Comparison of ENCODE assay signal across 26 cellular contexts in genomic region chr4:79290376-79290775, GRCh38. TPM values are rescaled to one million over a fixed set of nuclear protein-coding genes. Genes with fewer than 3 reads are reported as not detected.
DNase-seq lines count a peak whose midpoint lies in the region; ATAC-seq and TF ChIP-seq lines count a peak whose summit lies in the region.
"Had no signal": no experiment of that assay in that cellular context is flagged by ENCODE, and none has a peak within 500 bp of the region (broad histone marks: within the 10 kb centered on the region; RNA-seq: fewer than 3 reads in every experiment).

No MANE protein-coding gene starts in this region.

- intact Hi-C loops in esophagus muscularis mucosa (cut with DNase I), result no loop called here

- H3K27me3 ChIP-seq in GM23338 (ENCODE audit: insufficient read depth), result no peaks in the 10 kb centered on the region
- no peaks in the 10 kb centered on the region for H3K27me3 ChIP-seq in OCI-LY1 (ENCODE audit: insufficient read depth, low read length)
- H3K27me3 ChIP-seq in esophagus muscularis mucosa, result no peaks in the 10 kb centered on the region
- H3K27me3 ChIP-seq in neural progenitor cell, result no peaks in the 10 kb centered on the region
- no peaks in the 10 kb centered on the region for H3K27me3 ChIP-seq in Karpas-422 (ENCODE audit: low read length)
- no peaks in the 10 kb centered on the region for H3K27me3 ChIP-seq in SJCRH30

- no peaks in the 10 kb centered on the region for H4K20me1 ChIP-seq in GM23338 (replicated peaks; ENCODE audit: insufficient read depth)
- no peaks in the 10 kb centered on the region for H4K20me1 ChIP-seq in OCI-LY1 (ENCODE audit: insufficient read depth, low read length)
- H4K20me1 ChIP-seq in neural progenitor cell (ENCODE audit: low read depth), result no peaks in the 10 kb centered on the region
- no peaks in the 10 kb centered on the region for H4K20me1 ChIP-seq in Karpas-422 (ENCODE audit: insufficient read depth, low read depth, low read length)

- no peaks in the 10 kb centered on the region for H3K79me2 ChIP-seq in GM23338 (replicated peaks; ENCODE audit: insufficient read depth)
- H3K79me2 ChIP-seq in OCI-LY1 (ENCODE audit: insufficient read depth, low read length), result no peaks in the 10 kb centered on the region
- H3K79me2 ChIP-seq in neural progenitor cell (ENCODE audit: low read depth), result no peaks in the 10 kb centered on the region
- no peaks in the 10 kb centered on the region for H3K79me2 ChIP-seq in Karpas-422 (ENCODE audit: low read length)

- no peaks in the 10 kb centered on the region for H3K36me3 Mint-ChIP-seq in GM23338 (ENCODE audit: low read depth)
- H3K36me3 Mint-ChIP-seq in neural progenitor cell, result no peaks in the 10 kb centered on the region
- H3K36me3 Mint-ChIP-seq: CD4-positive, alpha-beta memory T cell had no signal

- no peaks in the 10 kb centered on the region for H3K4me1 Mint-ChIP-seq in GM23338
- H3K4me1 Mint-ChIP-seq in neural progenitor cell, result peaks cover 11% of the 10 kb centered on the region
- H3K4me1 Mint-ChIP-seq: CD4-positive, alpha-beta memory T cell had no signal

- H3K9me3 Mint-ChIP-seq in GM23338, result no peaks in the 10 kb centered on the region
- no peaks in the 10 kb centered on the region for H3K9me3 Mint-ChIP-seq in neural progenitor cell

- H3K36me3 ChIP-seq in GM23338 (ENCODE audit: insufficient read depth), result no peaks in the 10 kb centered on the region
- H3K36me3 ChIP-seq in OCI-LY1 (ENCODE audit: insufficient read depth, low read length), result no peaks in the 10 kb centered on the region
- H3K36me3 ChIP-seq in esophagus muscularis mucosa, result no peaks in the 10 kb centered on the region
- no peaks in the 10 kb centered on the region for H3K36me3 ChIP-seq in neural progenitor cell
- H3K36me3 ChIP-seq in Karpas-422 (ENCODE audit: insufficient read depth, low read length), result no peaks in the 10 kb centered on the region
- no peaks in the 10 kb centered on the region for H3K36me3 ChIP-seq in SJCRH30

- TF ChIP-seq CTCF in GM23338 (conservative IDR thresholded peaks at IDR 0.05; ENCODE audit: low read depth in 2 of 2) (no peak), OCI-LY1 (IDR thresholded peaks at IDR 0.05; ENCODE audit: low read length) (no peak), esophagus muscularis mucosa (IDR thresholded peaks at IDR 0.05) (no peak), neural progenitor cell (IDR thresholded peaks at IDR 0.05) (no peak)

- DNase-seq in GM23338 (ENCODE audit: low spot score) (no peak), esophagus muscularis mucosa (ENCODE audit: extremely low spot score) (no peak), neural progenitor cell (ENCODE audit: low spot score) (no peak), Karpas-422 (no peak), SJCRH30 (no peak)
- DNase-seq: AML-193; CD4-positive, alpha-beta memory T cell; DMS153; DND-41; H7; NCI-H1092 treated with DMSO at 0.1 percent for 48 hours; NCI-H1436; NCI-H187 treated with DMSO at 0.1 percent for 48 hours; NCI-H2171 treated with DMSO at 0.1 percent for 48 hours; NCI-H345; NCI-H524 treated with DMSO at 0.1 percent for 48 hours; NCI-H82; NK-92 treated with Interleukin-12 subunit alpha and Interleukin-12 subunit beta, amount 100 ng/mL, for 24 hours; Right ventricle myocardium superior; RPMI8226 had no signal

- no peak for TF ChIP-seq POLR2A in esophagus muscularis mucosa (IDR thresholded peaks at IDR 0.05; ENCODE audit: low read depth)

- TF ChIP-seq EP300 in esophagus muscularis mucosa (IDR thresholded peaks at IDR 0.05), result no peak

- H3K4me3 ChIP-seq in GM23338 (no peak overlapping the region), OCI-LY1 (ENCODE audit: low read depth, low read length, poor library complexity, severe bottlenecking) (no peak overlapping the region), esophagus muscularis mucosa (no peak overlapping the region), neural progenitor cell (no peak overlapping the region), Karpas-422 (ENCODE audit: low read length) (no peak overlapping the region), SJCRH30 (no peak overlapping the region)
- H3K4me3 ChIP-seq: A549 had no signal

- H3K9me2 ChIP-seq in GM23338 (ENCODE audit: insufficient read depth) (peaks cover 2% of the 10 kb centered on the region; the same call in 1 of the 2 replicates), OCI-LY1 (ENCODE audit: low read depth, low read length) (no peaks in the 10 kb centered on the region), Karpas-422 (replicated peaks; ENCODE audit: insufficient read depth, low read length) (no peaks in the 10 kb centered on the region)

- no peak for ATAC-seq in GM23338
- ATAC-seq in GM18519 (IDR thresholded peaks at IDR 0.05; ENCODE audit: low FRiP score, unreplicated experiment), result no peak
- ATAC-seq in GM21447 (IDR thresholded peaks at IDR 0.05; ENCODE audit: unreplicated experiment), result no peak
- ATAC-seq: A549 had no signal

- H3K4me1 ChIP-seq in GM23338 (ENCODE audit: insufficient read depth) (no peaks in the 10 kb centered on the region), OCI-LY1 (ENCODE audit: insufficient read depth, low read length, severe bottlenecking) (no peaks in the 10 kb centered on the region), esophagus muscularis mucosa (peaks cover 0 to 62% (median 35%) of the 10 kb centered on the region in 4 donors), neural progenitor cell (peaks cover 20% of the 10 kb centered on the region), Karpas-422 (ENCODE audit: low read length) (no peaks in the 10 kb centered on the region), SJCRH30 (no peaks in the 10 kb centered on the region)
- H3K4me1 ChIP-seq: A549 had no signal

- WGBS in esophagus muscularis mucosa, result 65% methylated on average over 4 of the region's 4 CpGs

- H3F3A ChIP-seq in GM23338 (replicated peaks; ENCODE audit: low read depth) (no peaks in the 10 kb centered on the region), OCI-LY1 (ENCODE audit: insufficient read depth, low read length) (no peaks in the 10 kb centered on the region), neural progenitor cell (ENCODE audit: low read depth) (no peaks in the 10 kb centered on the region)

- no peak overlapping the region for H3K27ac ChIP-seq in GM23338 (ENCODE audit: low read depth)
- no peak overlapping the region for H3K27ac ChIP-seq in OCI-LY1 (ENCODE audit: low read depth, low read length, poor library complexity, severe bottlenecking)
- H3K27ac ChIP-seq in esophagus muscularis mucosa (replicated peaks in 1 of 4), result peak overlapping the region; percentile 22 to 39 (median 33)
- H3K27ac ChIP-seq in neural progenitor cell, result no peak overlapping the region
- H3K27ac ChIP-seq in Karpas-422 (ENCODE audit: low read length), result no peak overlapping the region
- no peak overlapping the region for H3K27ac ChIP-seq in SJCRH30
- H3K27ac ChIP-seq: A549 had no signal

- H3K27me3 Mint-ChIP-seq in GM23338 (ENCODE audit: insufficient read depth, low read depth, poor library complexity) (no peaks in the 10 kb centered on the region), neural progenitor cell (ENCODE audit: insufficient read depth, low read depth) (no peaks in the 10 kb centered on the region)
- H3K27me3 Mint-ChIP-seq: CD4-positive, alpha-beta memory T cell had no signal

- H3K9ac ChIP-seq in OCI-LY1 (ENCODE audit: low read length), result no peak overlapping the region
- H3K9ac ChIP-seq in neural progenitor cell, result no peak overlapping the region
- no peak overlapping the region for H3K9ac ChIP-seq in Karpas-422 (ENCODE audit: low read length)

- H3K4me3 Mint-ChIP-seq in GM23338, result no peak overlapping the region
- H3K4me3 Mint-ChIP-seq in neural progenitor cell, result no peak overlapping the region
- H3K4me3 Mint-ChIP-seq: CD4-positive, alpha-beta memory T cell had no signal

- peak overlapping the region; percentile 44; the same call in 1 of the 2 replicates for H2AFZ ChIP-seq in GM23338
- H2AFZ ChIP-seq in OCI-LY1 (ENCODE audit: low read length), result 0 out of 2 replicates have a peak overlapping the region, but pooled peaks have one; percentile 23
- peak overlapping the region; percentile 73 for H2AFZ ChIP-seq in neural progenitor cell (replicated peaks)
- no peak overlapping the region for H2AFZ ChIP-seq in Karpas-422 (ENCODE audit: low read length)

- no peaks in the 10 kb centered on the region for H3K9me3 ChIP-seq in OCI-LY1 (ENCODE audit: low read length)
- no peaks in the 10 kb centered on the region for H3K9me3 ChIP-seq in esophagus muscularis mucosa
- H3K9me3 ChIP-seq in neural progenitor cell (ENCODE audit: low read depth), result no peaks in the 10 kb centered on the region
- H3K9me3 ChIP-seq in Karpas-422 (ENCODE audit: low read length), result no peaks in the 10 kb centered on the region
- no peaks in the 10 kb centered on the region for H3K9me3 ChIP-seq in SJCRH30 (replicated peaks)
- H3K9me3 ChIP-seq: A549 had no signal

- H3K4me2 ChIP-seq in GM23338 (no peak overlapping the region), OCI-LY1 (ENCODE audit: low read length) (no peak overlapping the region), neural progenitor cell (no peak overlapping the region), Karpas-422 (ENCODE audit: low read depth, low read length, poor library complexity, severe bottlenecking) (no peak overlapping the region)
- H3K4me2 ChIP-seq: A549 had no signal

- no peak overlapping the region for H3K27ac Mint-ChIP-seq in GM23338
- no peak overlapping the region for H3K27ac Mint-ChIP-seq in neural progenitor cell
- H3K27ac Mint-ChIP-seq: CD4-positive, alpha-beta memory T cell had no signal

RNA-seq across cellular contexts. Expression of gene NAA11, which starts 35.5 kb away (rescaled TPM):
- total RNA-seq in GM23338 (2014; rRNA removed; shearing (Covaris generic)), result not detected in 2 replicates
- polyA plus RNA-seq in GM23338 (2016; fragmentation: Nextera tagmentation; extraction: Ambion mirVana), result not detected in 2 replicates
- not detected for total RNA-seq in esophagus muscularis mucosa
- not detected in 2 replicates for total RNA-seq in neural progenitor cell (ENCODE audit: low replicate concordance)
- not detected in 2 replicates for total RNA-seq in Karpas-422 (2014; rRNA removed; shearing (Covaris generic); ENCODE audit: low replicate concordance)
- 0.12 TPM in 1 of 2 replicates, not detected in the other for total RNA-seq in SJCRH30 (2014; rRNA removed; shearing (Covaris generic))
- total RNA-seq: CD4-positive, alpha-beta memory T cell; H7; HT-29; Right ventricle myocardium superior; T-helper 1 cell treated with Interleukin-12 subunit alpha and Interleukin-12 subunit beta and Interleukin-4 antibody, amounts not matched to agents 30 ng/mL and 1 ng/mL, for 36 hours had no signal
- polyA plus RNA-seq: A549; CD4-positive, alpha-beta memory T cell had no signal

Comparison
In these comparisons a context has a peak if more than half of its experiments do, and no peak if none do; other contexts are left out.
1. H3K27ac ChIP-seq: peak in esophagus muscularis mucosa (4 of 4); none in GM23338 (single experiment), OCI-LY1 (single experiment), neural progenitor cell (single experiment), Karpas-422 (single experiment) and SJCRH30 (single experiment).